In the genomic region with DNA sequence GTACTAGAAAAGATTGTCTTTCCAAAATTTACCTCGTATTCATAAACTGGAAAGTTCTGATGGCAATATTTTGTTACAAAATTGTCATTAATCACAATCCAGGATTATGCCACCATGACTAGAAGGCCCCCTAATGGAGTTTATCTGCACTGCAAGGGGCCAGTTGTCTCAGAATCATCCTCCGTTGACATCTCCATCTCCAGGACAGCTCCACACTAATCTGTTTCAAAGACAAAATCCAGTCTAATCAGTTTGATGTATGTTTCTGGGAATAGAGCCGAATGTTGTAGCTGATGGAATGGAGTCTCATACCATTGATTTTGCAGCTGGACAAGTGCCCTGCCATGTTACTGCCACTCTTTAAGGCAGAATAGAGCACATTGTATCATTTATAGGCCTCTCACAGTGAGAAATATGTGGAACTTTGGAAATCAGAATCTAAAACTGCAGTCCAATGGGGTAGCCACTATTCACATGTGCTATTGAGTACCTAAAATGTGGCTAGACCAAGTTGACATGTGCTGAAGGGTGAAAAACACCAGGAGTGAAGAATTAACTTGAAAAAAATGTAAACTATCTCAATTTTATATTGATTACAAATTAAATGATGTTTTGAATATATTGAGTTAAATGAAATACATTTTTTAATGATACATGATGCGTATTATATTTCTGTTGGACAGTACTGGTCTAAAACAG, we compare ENCODE assay signal across 9 cellular contexts. TPM values are rescaled to one million over a fixed set of nuclear protein-coding genes. Genes with fewer than 3 reads are reported as not detected.
A peak's percentile ranks its signal among the peaks of the same experiment; 100 is the strongest.
DNase-seq lines count a peak whose midpoint lies in the region; ATAC-seq, FAIRE-seq and TF ChIP-seq lines count a peak whose summit lies in the region.
"Had no signal": no experiment of that assay in that cellular context is flagged by ENCODE, and none has a peak within 500 bp of the region (broad histone marks: within the 10 kb centered on the region; RNA-seq: fewer than 3 reads in every experiment).

No MANE protein-coding gene starts in this region.

- H3K79me2 ChIP-seq in parathyroid adenoma: no peaks in the 10 kb centered on the region

- no peak overlapping the region for H3K9ac ChIP-seq in parathyroid adenoma

- no peaks in the 10 kb centered on the region for H3K36me3 ChIP-seq in bronchial epithelial cell (ENCODE audit: control insufficient read depth, insufficient read depth, low read length)
- H3K36me3 ChIP-seq in parathyroid adenoma (ENCODE audit: control insufficient read depth, insufficient read depth, low read length): no peaks in the 10 kb centered on the region

- peak; percentile 54 for DNase-seq in GM12865 (ENCODE audit: low read depth)
- peak; percentile 22 for DNase-seq in NCI-H1694 treated with DMSO at 0.1 percent for 48 hours (lab: John Stamatoyannopoulos, UW)
- DNase-seq in bronchial epithelial cell (ENCODE audit: low read depth): no peak
- no peak for DNase-seq in middle frontal gyrus (ENCODE audit: extremely low spot score, low spot score)
- DNase-seq in stimulated activated CD4-positive, alpha-beta T cell treated with anti-CD3 and anti-CD28 coated beads, Interleukin-1b, Interleukin-23, amount 100 ng/mL, for 48 hours: no peak

- H3K27ac ChIP-seq in parathyroid adenoma: no peak overlapping the region

- H3K4me1 ChIP-seq in parathyroid adenoma: no peaks in the 10 kb centered on the region

- H3K4me3 ChIP-seq in GM12865 (ENCODE audit: low read depth, low read length): no peak overlapping the region
- H3K4me3 ChIP-seq in bronchial epithelial cell (ENCODE audit: low read depth, low read length): no peak overlapping the region
- no peak overlapping the region for H3K4me3 ChIP-seq in parathyroid adenoma (ENCODE audit: low read depth, low read length)

- no peaks in the 10 kb centered on the region for H3K9me3 ChIP-seq in parathyroid adenoma (ENCODE audit: control insufficient read depth, low read length)

- no peak for FAIRE-seq in bronchial epithelial cell (lab: Jason Lieb, UNC)
- FAIRE-seq: islet of Langerhans had no signal

- TF ChIP-seq CTCF in GM12865 (IDR thresholded peaks at IDR 0.05; ENCODE audit: insufficient read depth, low read depth, low read length, missing control alignments) (peak; percentile 54), bronchial epithelial cell (IDR thresholded peaks at IDR 0.05; ENCODE audit: insufficient read depth, low read length, severe bottlenecking) (peak; percentile 22), parathyroid adenoma (IDR thresholded peaks at IDR 0.05) (peak; percentile 38)

- H3K27me3 ChIP-seq in bronchial epithelial cell (ENCODE audit: control insufficient read depth, insufficient read depth, low read length) (no peaks in the 10 kb centered on the region), parathyroid adenoma (ENCODE audit: control insufficient read depth, insufficient read depth, low read length) (no peaks in the 10 kb centered on the region)

- no peak overlapping the region for H2AFZ ChIP-seq in parathyroid adenoma

- H3K4me2 ChIP-seq in parathyroid adenoma (ENCODE audit: low read length): no peak overlapping the region

- ATAC-seq in HG02870 (IDR thresholded peaks at IDR 0.05; ENCODE audit: unreplicated experiment) (no peak), HG03025 (IDR thresholded peaks at IDR 0.05; ENCODE audit: low FRiP score, unreplicated experiment) (no peak)

RNA-seq across cellular contexts. Expression of a gene that starts 38.3 kb away (rescaled TPM):
- total RNA-seq in bronchial epithelial cell: 172 and 233 TPM in 2 replicates

Comparison
In these comparisons a context has a peak if more than half of its experiments do, and no peak if none do; other contexts are left out.
1. DNase-seq: peak in GM12865 (single experiment) and NCI-H1694 treated with DMSO at 0.1 percent for 48 hours (single experiment); none in bronchial epithelial cell (single experiment), middle frontal gyrus (single experiment) and stimulated activated CD4-positive, alpha-beta T cell treated with anti-CD3 and anti-CD28 coated beads, Interleukin-1b, Interleukin-23, amount 100 ng/mL, for 48 hours (single experiment).
2. Peak in every context shown above with its lines, with median percentiles within 50 percentile points of each other: CTCF ChIP-seq.